In the genomic region with DNA sequence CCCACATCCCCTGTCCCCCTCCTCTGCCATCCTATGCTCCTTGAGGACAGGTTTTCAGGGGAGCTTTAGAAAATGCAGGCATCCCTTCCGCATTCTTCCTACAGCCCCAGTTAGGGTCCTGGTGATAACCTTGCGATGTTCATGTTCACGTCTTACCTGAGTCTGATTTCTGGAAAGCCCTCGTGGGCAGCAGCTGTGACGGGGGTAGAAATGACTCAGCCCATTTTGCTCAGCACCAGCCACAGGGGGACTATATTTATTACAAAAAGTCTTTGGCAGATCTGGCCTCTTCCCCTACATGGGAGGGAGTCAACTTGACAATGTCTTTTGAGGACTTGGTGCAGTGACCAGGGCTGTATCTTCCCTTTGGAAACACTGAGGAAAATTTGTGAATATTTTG, we compare ENCODE assay signal across 17 cellular contexts. TPM values are rescaled to one million over a fixed set of nuclear protein-coding genes. Genes with fewer than 3 reads are reported as not detected.
DNase-seq lines count a peak whose midpoint lies in the region; ATAC-seq, FAIRE-seq and TF ChIP-seq lines count a peak whose summit lies in the region.
"Had no signal": no experiment of that assay in that cellular context is flagged by ENCODE, and none has a peak within 500 bp of the region (broad histone marks: within the 10 kb centered on the region; RNA-seq: fewer than 3 reads in every experiment).

No MANE protein-coding gene starts in this region.

- H2AK5ac ChIP-seq in mesendoderm (ENCODE audit: low read length): no peak overlapping the region

- no peaks in the 10 kb centered on the region; the same call in 1 of the 2 replicates for H3K36me3 ChIP-seq in SJCRH30
- H3K36me3 ChIP-seq in mesendoderm (ENCODE audit: control insufficient read depth, insufficient read depth, low read length): no peaks in the 10 kb centered on the region

- no peaks in the 10 kb centered on the region for H3K9me3 ChIP-seq in SJCRH30 (replicated peaks)

- H3K79me1 ChIP-seq in mesendoderm (ENCODE audit: low read length): no peaks in the 10 kb centered on the region

- no peak overlapping the region for H2BK120ac ChIP-seq in mesendoderm (ENCODE audit: low read depth, low read length)

- peaks cover 58% of the 10 kb centered on the region for H3K4me1 ChIP-seq in SJCRH30
- H3K4me1 ChIP-seq in mesendoderm (ENCODE audit: control insufficient read depth, low read depth, low read length): no peaks in the 10 kb centered on the region

- H3K4me2 ChIP-seq in mesendoderm (ENCODE audit: low read length): no peak overlapping the region

- no peaks in the 10 kb centered on the region for H3K79me2 ChIP-seq in mesendoderm (ENCODE audit: control insufficient read depth, insufficient read depth, low read length)

- no peak overlapping the region for H2BK15ac ChIP-seq in mesendoderm (replicated peaks; ENCODE audit: low read depth)

- no peak overlapping the region for H3K9ac ChIP-seq in mesendoderm (ENCODE audit: low read length)

- H3K4ac ChIP-seq in mesendoderm (ENCODE audit: low read depth, low read length): no peak overlapping the region

- no peak overlapping the region for H2BK5ac ChIP-seq in mesendoderm (ENCODE audit: low read length)

- H3K56ac ChIP-seq in mesendoderm (ENCODE audit: low read length): no peak overlapping the region

- H4K5ac ChIP-seq in mesendoderm (ENCODE audit: low read length): no peak overlapping the region

- FAIRE-seq in GM12891 (lab: Jason Lieb, UNC): no peak
- FAIRE-seq: colon, K562, small intestine had no signal

- H3K4me3 ChIP-seq in SJCRH30 (no peak overlapping the region), mesendoderm (ENCODE audit: low read length) (no peak overlapping the region)
- H3K4me3 ChIP-seq: K562 had no signal

- H3K18ac ChIP-seq in mesendoderm (ENCODE audit: low read length): no peak overlapping the region

- WGBS in mesendoderm (ENCODE audit: extremely low coverage, insufficient coverage, low lambda C conversion rate): no CpG with 5 or more reads among the region's 5 CpGs

- no peak for TF ChIP-seq POLR2A in GM12891 (IDR thresholded peaks at IDR 0.05; ENCODE audit: low read depth, low read length)

- H3K23ac ChIP-seq in mesendoderm (ENCODE audit: low read length): no peak overlapping the region

- ATAC-seq in GM19395 (IDR thresholded peaks at IDR 0.05; ENCODE audit: unreplicated experiment): peak; percentile 48
- peak; percentile 67 for ATAC-seq in HG02938 (IDR thresholded peaks at IDR 0.05; ENCODE audit: unreplicated experiment)
- ATAC-seq: K562 had no signal

- H4K8ac ChIP-seq in mesendoderm (ENCODE audit: low read depth, low read length): no peak overlapping the region

- H3K27ac ChIP-seq in SJCRH30 (peak overlapping the region; percentile 69), mesendoderm (ENCODE audit: low read depth, low read length) (no peak overlapping the region)

- DNase-seq in GM12891 (ENCODE audit: insufficient read length, low spot score) (no peak), SJCRH30 (peak; percentile 16 to 47), CD1c-positive myeloid dendritic cell (ENCODE audit: extremely low spot score) (no peak), NCI-H1105 (lab: John Stamatoyannopoulos, UW) (no peak), mesendoderm (no peak)
- no peak for DNase-seq in stimulated activated naive CD4-positive, alpha-beta T cell (lab: John Stamatoyannopoulos, UW)
- DNase-seq: activated CD4-positive, alpha-beta T cell treated with anti-CD3 and anti-CD28 coated beads, Interleukin-2, amount 50 U/mL, for 48 hours; anterior cingulate cortex; islet precursor cell; midbrain; NCI-H1092; small intestine had no signal

- no peaks in the 10 kb centered on the region for H3K27me3 ChIP-seq in SJCRH30
- no peaks in the 10 kb centered on the region for H3K27me3 ChIP-seq in mesendoderm (ENCODE audit: insufficient read depth, low read length, poor library complexity)

TF ChIP-seq in GM12891, 5 proteins besides CTCF, POLR2A, EP300 and RAD21:
- no peak for TF ChIP-seq POLR2AphosphoS5 (IDR thresholded peaks at IDR 0.05; ENCODE audit: low read depth, low read length)
- TF ChIP-seq PAX5 (IDR thresholded peaks at IDR 0.05; ENCODE audit: insufficient read depth, low read length, severe bottlenecking): peak; percentile 52
- TF ChIP-seq SPI1 (IDR thresholded peaks at IDR 0.05; ENCODE audit: low read depth, low read length): no peak
- TF ChIP-seq POU2F2 (IDR thresholded peaks at IDR 0.05; ENCODE audit: low read depth, low read length): no peak
TF ChIP-seq in GM12891: peak in this region for 1.

RNA-seq across cellular contexts. Expression of gene PKNOX2, which starts 12.3 kb away (rescaled TPM):
- polyA plus RNA-seq in GM12891 (2012; ENCODE audit: low read depth, missing spikeins): not detected
- 13.1 and 15.1 TPM in 2 replicates for total RNA-seq in SJCRH30 (2014; rRNA removed; shearing (Covaris generic))
- 0.46 TPM for polyA plus RNA-seq in mesendoderm (2013, experiment 1 of 2)
- 0.59 TPM for polyA plus RNA-seq in mesendoderm (2013, experiment 2 of 2)
- total RNA-seq: epithelial cell of proximal tubule, K562 had no signal
- polyA plus RNA-seq: K562 had no signal

Comparison
In these comparisons a context has a peak if more than half of its experiments do, and no peak if none do; other contexts are left out.
1. DNase-seq: peak in SJCRH30 (2 of 2); none in GM12891 (single experiment), CD1c-positive myeloid dendritic cell (single experiment), stimulated activated naive CD4-positive, alpha-beta T cell (0 of 6), NCI-H1105 (single experiment) and mesendoderm (single experiment).